In genomic region chr3:102756706-102757105, GRCh38 we compare ENCODE assay signal across 29 cellular contexts.
"Had no signal": no experiment of that assay in that cellular context is flagged by ENCODE, and none has a peak within 500 bp of the region (broad histone marks: within the 10 kb centered on the region; RNA-seq: fewer than 3 reads in every experiment).

No MANE protein-coding gene starts in this region.

- H3K36me3 Mint-ChIP-seq: activated naive CD4-positive, alpha-beta T cell treated with anti-CD3 and anti-CD28 coated beads, Interleukin-2, amount 50 U/mL, for 24 hours; activated naive CD8-positive, alpha-beta T cell treated with anti-CD3 and anti-CD28 coated beads, Interleukin-2, amount 10 ng/mL, durations not matched to agents 7 days and 5 days; brain had no signal

- H3K36me3 ChIP-seq: Peyer's patch, SJSA1 had no signal

- ATAC-seq: activated CD8-positive, alpha-beta T cell treated with anti-CD3 and anti-CD28 coated beads for 36 hours; activated T-cell treated with anti-CD3 and anti-CD28 coated beads, Interleukin-2, amount 50 U/mL, for 72 hours; activated T-helper 17 cell treated with anti-CD3 and anti-CD28 coated beads, Interleukin-2, amount 50 U/mL, for 72 hours; PC-3 had no signal

- H3K9me3 Mint-ChIP-seq: activated CD4-positive, alpha-beta T cell treated with anti-CD3 and anti-CD28 coated beads, Interleukin-2, amount 10 ng/mL, durations not matched to agents 24 days and 14 days; activated CD8-positive, alpha-beta T cell treated with anti-CD3 and anti-CD28 coated beads for 36 hours; activated naive CD4-positive, alpha-beta T cell treated with anti-CD3 and anti-CD28 coated beads, Interleukin-2, amount 50 U/mL, for 24 hours; activated naive CD8-positive, alpha-beta T cell treated with anti-CD3 and anti-CD28 coated beads, Interleukin-2, amount 10 ng/mL, durations not matched to agents 7 days and 5 days; activated T-cell treated with anti-CD3 and anti-CD28 coated beads, Interleukin-2, amount 50 U/mL, for 72 hours; activated T-helper 17 cell treated with anti-CD3 and anti-CD28 coated beads, Interleukin-2, amount 50 U/mL, for 72 hours; brain; T-helper 1 cell treated with Interleukin-12 subunit alpha and Interleukin-12 subunit beta and Interleukin-4 antibody, amounts not matched to agents 30 μg/mL and 1 μg/mL, for 36 hours; T-helper 2 cell treated with Interferon-gamma antibody and Interleukin-4, amounts not matched to agents 5 μg/mL and 100 μg/mL, for 36 hours had no signal

- H3K27me3 Mint-ChIP-seq: activated CD4-positive, alpha-beta T cell treated with anti-CD3 and anti-CD28 coated beads, Interleukin-2, amount 10 ng/mL, durations not matched to agents 24 days and 14 days; activated CD8-positive, alpha-beta T cell treated with anti-CD3 and anti-CD28 coated beads for 36 hours; activated naive CD4-positive, alpha-beta T cell treated with anti-CD3 and anti-CD28 coated beads, Interleukin-2, amount 50 U/mL, for 24 hours; activated T-helper 17 cell treated with anti-CD3 and anti-CD28 coated beads, Interleukin-2, amount 50 U/mL, for 72 hours; brain had no signal

- DNase-seq: activated CD4-positive, alpha-beta T cell treated with anti-CD3 and anti-CD28 coated beads, Interleukin-2, amount 10 ng/mL, durations not matched to agents 24 days and 14 days; activated CD4-positive, alpha-beta T cell treated with anti-CD3 and anti-CD28 coated beads, Interleukin-2, amount 50 U/mL, for 4 hours; activated CD8-positive, alpha-beta T cell treated with anti-CD3 and anti-CD28 coated beads for 36 hours; activated effector memory CD4-positive, alpha-beta T cell treated with anti-CD3 and anti-CD28 coated beads, Interleukin-2, amount 50 U/mL, for 16 hours; activated naive CD4-positive, alpha-beta T cell; activated naive CD8-positive, alpha-beta T cell treated with anti-CD3 and anti-CD28 coated beads, Interleukin-2, amount 10 ng/mL, durations not matched to agents 7 days and 5 days; activated T-cell treated with anti-CD3 and anti-CD28 coated beads, Interleukin-2, amount 50 U/mL, for 1 hour; activated T-cell treated with anti-CD3 and anti-CD28 coated beads, Interleukin-2, amount 50 U/mL, for 72 hours; caudate nucleus; cerebellar nuclear complex; NCI-H1105; NCI-H1417 treated with DMSO at 0.1 percent for 48 hours; NCI-H1694; NCI-H1930; NCI-H2081 treated with DMSO at 0.1 percent for 48 hours; NCI-H226; NCI-H446 treated with DMSO at 0.1 percent for 48 hours; NCI-H524; PC-3; Peyer's patch; RPMI8226; SHP77 treated with DMSO at 0.1 percent for 48 hours had no signal

- H3K27me3 ChIP-seq: Peyer's patch, SJSA1 had no signal

- H3K4me3 ChIP-seq: Peyer's patch, SJSA1 had no signal

- H3K27ac ChIP-seq: KMS-11, Peyer's patch, SJSA1 had no signal

- H3K9me3 ChIP-seq: Peyer's patch, SJSA1 had no signal

- H3K4me2 ChIP-seq: KMS-11 had no signal

- H3K4me3 Mint-ChIP-seq: activated CD4-positive, alpha-beta T cell treated with anti-CD3 and anti-CD28 coated beads, Interleukin-2, amount 10 ng/mL, durations not matched to agents 24 days and 14 days; activated CD8-positive, alpha-beta T cell treated with anti-CD3 and anti-CD28 coated beads for 36 hours; activated naive CD4-positive, alpha-beta T cell treated with anti-CD3 and anti-CD28 coated beads, Interleukin-2, amount 50 U/mL, for 24 hours; activated naive CD8-positive, alpha-beta T cell treated with anti-CD3 and anti-CD28 coated beads, Interleukin-2, amount 10 ng/mL, durations not matched to agents 7 days and 5 days; activated T-cell treated with anti-CD3 and anti-CD28 coated beads, Interleukin-2, amount 50 U/mL, for 72 hours; activated T-helper 17 cell treated with anti-CD3 and anti-CD28 coated beads, Interleukin-2, amount 50 U/mL, for 72 hours; brain; T-helper 1 cell treated with Interleukin-12 subunit alpha and Interleukin-12 subunit beta and Interleukin-4 antibody, amounts not matched to agents 30 μg/mL and 1 μg/mL, for 36 hours; T-helper 2 cell treated with Interferon-gamma antibody and Interleukin-4, amounts not matched to agents 5 μg/mL and 100 μg/mL, for 36 hours had no signal

- H3K27ac Mint-ChIP-seq: activated CD4-positive, alpha-beta T cell treated with anti-CD3 and anti-CD28 coated beads, Interleukin-2, amount 10 ng/mL, durations not matched to agents 24 days and 14 days; activated CD8-positive, alpha-beta T cell treated with anti-CD3 and anti-CD28 coated beads for 36 hours; activated naive CD4-positive, alpha-beta T cell treated with anti-CD3 and anti-CD28 coated beads, Interleukin-2, amount 50 U/mL, for 24 hours; activated naive CD8-positive, alpha-beta T cell treated with anti-CD3 and anti-CD28 coated beads, Interleukin-2, amount 10 ng/mL, durations not matched to agents 7 days and 5 days; activated T-cell treated with anti-CD3 and anti-CD28 coated beads, Interleukin-2, amount 50 U/mL, for 72 hours; activated T-helper 17 cell treated with anti-CD3 and anti-CD28 coated beads, Interleukin-2, amount 50 U/mL, for 72 hours; brain; T-helper 1 cell treated with Interleukin-12 subunit alpha and Interleukin-12 subunit beta and Interleukin-4 antibody, amounts not matched to agents 30 μg/mL and 1 μg/mL, for 36 hours; T-helper 2 cell treated with Interferon-gamma antibody and Interleukin-4, amounts not matched to agents 5 μg/mL and 100 μg/mL, for 36 hours had no signal

- H3K4me1 ChIP-seq: Peyer's patch, SJSA1 had no signal

- H3K4me1 Mint-ChIP-seq: activated CD4-positive, alpha-beta T cell treated with anti-CD3 and anti-CD28 coated beads, Interleukin-2, amount 10 ng/mL, durations not matched to agents 24 days and 14 days; activated naive CD4-positive, alpha-beta T cell treated with anti-CD3 and anti-CD28 coated beads, Interleukin-2, amount 50 U/mL, for 24 hours; activated naive CD8-positive, alpha-beta T cell treated with anti-CD3 and anti-CD28 coated beads, Interleukin-2, amount 10 ng/mL, durations not matched to agents 7 days and 5 days; activated T-helper 17 cell treated with anti-CD3 and anti-CD28 coated beads, Interleukin-2, amount 50 U/mL, for 72 hours; brain had no signal

- H3K9ac ChIP-seq: KMS-11 had no signal
